35 cellular contexts compared by ENCODE assay signal in genomic region chr5:50823568-50823967, GRCh38.
"Had no signal": no experiment of that assay in that cellular context is flagged by ENCODE, and none has a peak within 500 bp of the region (broad histone marks: within the 10 kb centered on the region; RNA-seq: fewer than 3 reads in every experiment).

No MANE protein-coding gene starts in this region.

- H3K36me3 ChIP-seq: breast epithelium, gastrocnemius medialis, WERI-Rb-1 had no signal

- H3K27ac ChIP-seq: ascending aorta, breast epithelium, cardiac muscle cell, esophagus muscularis mucosa, foreskin keratinocyte, gastrocnemius medialis, WERI-Rb-1 had no signal

- H3K27me3 ChIP-seq: ascending aorta, breast epithelium, cardiac muscle cell, esophagus muscularis mucosa, foreskin keratinocyte, gastrocnemius medialis, heart left ventricle had no signal

- H3K4me3 Mint-ChIP-seq: activated B cell treated with CpG ODN at 0.5 μM for 24 hours; activated CD8-positive, alpha-beta T cell treated with anti-CD3 and anti-CD28 coated beads for 36 hours; activated naive CD4-positive, alpha-beta T cell treated with anti-CD3 and anti-CD28 coated beads for 36 hours; activated naive CD4-positive, alpha-beta T cell treated with anti-CD3 and anti-CD28 coated beads, Interleukin-2, amount 50 U/mL, for 24 hours; activated naive CD8-positive, alpha-beta T cell treated with anti-CD3 and anti-CD28 coated beads for 36 hours; activated naive CD8-positive, alpha-beta T cell treated with anti-CD3 and anti-CD28 coated beads, Interleukin-2, amount 50 U/mL, for 24 hours; activated T-cell treated with anti-CD3 and anti-CD28 coated beads, Interleukin-2, amount 50 U/mL, for 4 hours; brain; effector memory CD8-positive, alpha-beta T cell; T-cell; T-helper 1 cell treated with Interleukin-12 subunit alpha and Interleukin-12 subunit beta and Interleukin-4 antibody, amounts not matched to agents 30 μg/mL and 1 μg/mL, for 36 hours; T-helper 2 cell treated with Interferon-gamma antibody and Interleukin-4, amounts not matched to agents 5 μg/mL and 100 μg/mL, for 36 hours had no signal

- H3K4me1 ChIP-seq: ascending aorta, breast epithelium, esophagus muscularis mucosa, foreskin keratinocyte, gastrocnemius medialis, heart left ventricle had no signal

- H3K9me3 Mint-ChIP-seq: activated B cell treated with CpG ODN at 0.5 μM for 24 hours; activated CD8-positive, alpha-beta T cell treated with anti-CD3 and anti-CD28 coated beads for 36 hours; activated naive CD4-positive, alpha-beta T cell treated with anti-CD3 and anti-CD28 coated beads for 36 hours; activated naive CD4-positive, alpha-beta T cell treated with anti-CD3 and anti-CD28 coated beads, Interleukin-2, amount 50 U/mL, for 24 hours; activated naive CD8-positive, alpha-beta T cell treated with anti-CD3 and anti-CD28 coated beads for 36 hours; activated naive CD8-positive, alpha-beta T cell treated with anti-CD3 and anti-CD28 coated beads, Interleukin-2, amount 50 U/mL, for 24 hours; activated T-cell treated with anti-CD3 and anti-CD28 coated beads, Interleukin-2, amount 50 U/mL, for 4 hours; brain; effector memory CD8-positive, alpha-beta T cell; T-cell; T-helper 1 cell treated with Interleukin-12 subunit alpha and Interleukin-12 subunit beta and Interleukin-4 antibody, amounts not matched to agents 30 μg/mL and 1 μg/mL, for 36 hours; T-helper 2 cell treated with Interferon-gamma antibody and Interleukin-4, amounts not matched to agents 5 μg/mL and 100 μg/mL, for 36 hours had no signal

- FAIRE-seq: colon had no signal

- H3K4me1 Mint-ChIP-seq: activated naive CD4-positive, alpha-beta T cell treated with anti-CD3 and anti-CD28 coated beads, Interleukin-2, amount 50 U/mL, for 24 hours; brain had no signal

- H3K9me3 ChIP-seq: ascending aorta, breast epithelium, esophagus muscularis mucosa, gastrocnemius medialis, heart left ventricle had no signal

- H3K27ac Mint-ChIP-seq: activated B cell treated with CpG ODN at 0.5 μM for 24 hours; activated naive CD4-positive, alpha-beta T cell treated with anti-CD3 and anti-CD28 coated beads for 36 hours; activated naive CD8-positive, alpha-beta T cell treated with anti-CD3 and anti-CD28 coated beads, Interleukin-2, amount 50 U/mL, for 24 hours; brain; T-helper 1 cell treated with Interleukin-12 subunit alpha and Interleukin-12 subunit beta and Interleukin-4 antibody, amounts not matched to agents 30 μg/mL and 1 μg/mL, for 36 hours; T-helper 2 cell treated with Interferon-gamma antibody and Interleukin-4, amounts not matched to agents 5 μg/mL and 100 μg/mL, for 36 hours had no signal

- ATAC-seq: activated CD4-positive, CD25-positive, alpha-beta regulatory T cell treated with anti-CD3 and anti-CD28 coated beads, Interleukin-2, amount 50 U/mL, for 24 hours; activated CD8-positive, alpha-beta T cell treated with anti-CD3 and anti-CD28 coated beads for 36 hours; activated naive CD8-positive, alpha-beta T cell treated with anti-CD3 and anti-CD28 coated beads, Interleukin-2, amount 50 U/mL, for 24 hours; activated T-cell treated with anti-CD3 and anti-CD28 coated beads, Interleukin-2, amount 50 U/mL, for 4 hours; effector memory CD8-positive, alpha-beta T cell; foreskin keratinocyte; gastrocnemius medialis; T-cell had no signal

- H3K4me3 ChIP-seq: ascending aorta, breast epithelium, cardiac muscle cell, esophagus muscularis mucosa, gastrocnemius medialis, heart left ventricle had no signal

- DNase-seq: activated B cell treated with CpG ODN at 0.5 μM for 24 hours; activated CD4-positive, alpha-beta T cell treated with anti-CD3 and anti-CD28 coated beads for 48 hours; activated CD4-positive, alpha-beta T cell treated with anti-CD3 and anti-CD28 coated beads, Interleukin-2, amount 50 U/mL, for 1 hour; activated CD4-positive, alpha-beta T cell treated with anti-CD3 and anti-CD28 coated beads, Interleukin-2, amount 50 U/mL, for 48 hours; activated CD8-positive, alpha-beta memory T cell treated with anti-CD3 and anti-CD28 coated beads for 24 hours; activated CD8-positive, alpha-beta T cell treated with anti-CD3 and anti-CD28 coated beads for 36 hours; activated effector memory CD4-positive, alpha-beta T cell treated with Interleukin-2 at 50 U/mL for 16 hours; activated gamma-delta T cell treated with Interleukin-2 at 50 U/mL for 16 hours; activated naive CD4-positive, alpha-beta T cell treated with anti-CD3 and anti-CD28 coated beads for 36 hours; activated naive CD8-positive, alpha-beta T cell treated with anti-CD3 and anti-CD28 coated beads for 36 hours; activated naive CD8-positive, alpha-beta T cell treated with anti-CD3 and anti-CD28 coated beads, Interleukin-2, amount 50 U/mL, for 24 hours; activated T-cell treated with anti-CD3 and anti-CD28 coated beads, Interleukin-2, amount 50 U/mL, for 4 hours; cortex of kidney; dermis blood vessel endothelial cell; effector CD4-positive, alpha-beta T cell; effector memory CD8-positive, alpha-beta T cell; erythroblast; foreskin keratinocyte; gastrocnemius medialis; glutamatergic neuron; heart left ventricle; SW 1271; T-cell; T1000; WERI-Rb-1 had no signal
